Comparison of ENCODE assay signal across 8 cellular contexts in genomic region chr3:29283739-29284138, GRCh38. TPM values are rescaled to one million over a fixed set of nuclear protein-coding genes. Genes with fewer than 3 reads are reported as not detected.
DNase-seq lines count a peak whose midpoint lies in the region; ATAC-seq and TF ChIP-seq lines count a peak whose summit lies in the region.

No MANE protein-coding gene starts in this region.

- H3K4me1 ChIP-seq in right atrium auricular region = peaks cover 0 to 24% of the 10 kb centered on the region in 2 donors
- peaks cover 27% of the 10 kb centered on the region for H3K4me1 ChIP-seq in mesodermal cell (ENCODE audit: control insufficient read depth, insufficient read depth, low read length, poor library complexity, severe bottlenecking)
- H3K4me1 ChIP-seq in urinary bladder (ENCODE audit: insufficient read depth) = no peaks in the 10 kb centered on the region
- no peaks in the 10 kb centered on the region; the same call in 1 of the 2 replicates for H3K4me1 ChIP-seq in PC-9 (replicated peaks; ENCODE audit: insufficient read depth)

- peak overlapping the region; percentile 85 for H3K27ac Mint-ChIP-seq in MCF 10A (ENCODE audit: low read depth, unreplicated experiment)

- H3K4me1 Mint-ChIP-seq in MCF 10A (ENCODE audit: insufficient read depth, unreplicated experiment) = peaks cover 23% of the 10 kb centered on the region

- H3K36me3 Mint-ChIP-seq in MCF 10A (ENCODE audit: insufficient read depth, unreplicated experiment) = no peaks in the 10 kb centered on the region

- no peaks in the 10 kb centered on the region for H3K9me3 Mint-ChIP-seq in MCF 10A (ENCODE audit: unreplicated experiment)

- no peaks in the 10 kb centered on the region for H3F3A ChIP-seq in PC-9 (ENCODE audit: insufficient read depth, low read depth)

- H2AFZ ChIP-seq in PC-9 = no peak overlapping the region

- DNase-seq in right atrium auricular region (ENCODE audit: low spot score) (no peak), Right ventricle myocardium inferior (ENCODE audit: missing footprints) (no peak), MCF 10A (ENCODE audit: unreplicated experiment) (peak; percentile 27), GM19238 (ENCODE audit: insufficient read length, low spot score) (no peak), MV-4-11 (lab: John Stamatoyannopoulos, UW) (no peak), PC-9 (no peak)

- no peaks in the 10 kb centered on the region for H3K9me2 ChIP-seq in PC-9 (ENCODE audit: insufficient read depth)

- CTCF ChIA-PET in MCF 10A (lab: Yijun Ruan, JAX) = interaction anchor here (0.6 to 1.4 kb wide), 5 partner anchors 11 to 475 kb away, joined by 3 to 9 read pairs (median 4); no protein-coding TSS in a partner anchor
- CTCF ChIA-PET in PC-9 (lab: Charles Lee) = no interaction called here

- BruUV-seq in MCF 10A (replicated peaks; lab: Mats Ljungman, UMichigan) (no TSS peak), PC-9 (replicated peaks; lab: Mats Ljungman, UMichigan) (no TSS peak)

- ATAC-seq in Right ventricle myocardium inferior = no peak

- H3K9me3 ChIP-seq in right atrium auricular region (no peaks in the 10 kb centered on the region), mesodermal cell (ENCODE audit: control insufficient read depth, low read length) (no peaks in the 10 kb centered on the region), PC-9 (ENCODE audit: insufficient read depth, low read depth) (no peaks in the 10 kb centered on the region)

- POLR2A ChIA-PET in MCF 10A (lab: Yijun Ruan, JAX) (interaction anchor here (0.7 to 13.9 kb wide), 16 partner anchors 9 to 1776 kb away, joined by 3 to 184 read pairs (median 5); partner anchors contain the start of genes AZI2 and ZCWPW2), PC-9 (lab: Charles Lee; ENCODE audit: unreplicated experiment) (no interaction called here)

- intact Hi-C loops in Right ventricle myocardium inferior (cut with DNase I) = loop anchor here (5.0 kb wide), 5 partner anchors 49 to 409 kb away; no protein-coding TSS in a partner anchor
- intact Hi-C loops in MCF 10A (cut with micrococcal nuclease) = loop anchor here (1.0 to 10.0 kb wide), 8 partner anchors 54 to 1471 kb away; no protein-coding TSS in a partner anchor
- intact Hi-C loops in PC-9 (cut with micrococcal nuclease; ENCODE audit: unreplicated experiment) = no loop called here

- H3K79me2 ChIP-seq in PC-9 (ENCODE audit: low read depth) = no peaks in the 10 kb centered on the region

- peak overlapping the region; percentile 79 for H3K4me3 Mint-ChIP-seq in MCF 10A (ENCODE audit: unreplicated experiment)

- H3K36me3 ChIP-seq in right atrium auricular region (no peaks in the 10 kb centered on the region), mesodermal cell (ENCODE audit: control insufficient read depth, insufficient read depth, low read length) (no peaks in the 10 kb centered on the region), urinary bladder (ENCODE audit: insufficient read depth) (no peaks in the 10 kb centered on the region), PC-9 (ENCODE audit: low read depth) (no peaks in the 10 kb centered on the region)

- TF ChIP-seq CTCF in right atrium auricular region (IDR thresholded peaks at IDR 0.05) = no peak
- no peak for TF ChIP-seq CTCF in MCF 10A (IDR thresholded peaks at IDR 0.05; ENCODE audit: unreplicated experiment)
- no peak for TF ChIP-seq CTCF in PC-9 (conservative IDR thresholded peaks at IDR 0.05)

- no peaks in the 10 kb centered on the region for H3K27me3 Mint-ChIP-seq in MCF 10A (ENCODE audit: insufficient read depth, unreplicated experiment)

- no peaks in the 10 kb centered on the region for H4K20me1 ChIP-seq in PC-9 (ENCODE audit: insufficient read depth)

- H3K27me3 ChIP-seq in right atrium auricular region = no peaks in the 10 kb centered on the region
- H3K27me3 ChIP-seq in PC-9 (ENCODE audit: insufficient read depth, low read depth) = no peaks in the 10 kb centered on the region

- H3K27ac ChIP-seq in right atrium auricular region (peak overlapping the region; percentile 89 to 92), mesodermal cell (ENCODE audit: low read depth, low read length, severe bottlenecking) (peak overlapping the region; percentile 95), urinary bladder (ENCODE audit: low read depth) (no peak overlapping the region), PC-9 (no peak overlapping the region)

- no peak overlapping the region for H3K4me2 ChIP-seq in PC-9

- H3K4me3 ChIP-seq in right atrium auricular region (peak overlapping the region; percentile 51 to 62), mesodermal cell (ENCODE audit: extremely low read depth, insufficient read depth, low read length, poor library complexity, severe bottlenecking) (peak overlapping the region; percentile 71), urinary bladder (ENCODE audit: low read depth, low read length) (peak overlapping the region; percentile 68), PC-9 (no peak overlapping the region)

RNA-seq across cellular contexts. Expression of gene RBMS3, which starts 2.9 kb away (rescaled TPM):
- total RNA-seq in right atrium auricular region = 10 to 100 TPM; 27.3 to 51.4 TPM
- 32.7 TPM for total RNA-seq in Right ventricle myocardium inferior
- 65.5 and 74.2 TPM in 2 replicates for total RNA-seq in MCF 10A (2022)
- polyA plus RNA-seq in mesodermal cell (2013, experiment 1 of 2) = 26.3 TPM
- polyA plus RNA-seq in mesodermal cell (2013, experiment 2 of 2) = 24.8 TPM
- 136 TPM for total RNA-seq in urinary bladder
- polyA plus RNA-seq in urinary bladder = 10.6 TPM
- 3.5 and 3.9 TPM in 2 replicates for total RNA-seq in PC-9 (2021)

Comparison
In these comparisons a context has a peak if more than half of its experiments do, and no peak if none do; other contexts are left out.
1. H3K27ac ChIP-seq: peak in right atrium auricular region (2 of 2) and mesodermal cell (single experiment); none in urinary bladder (single experiment) and PC-9 (single experiment).